In the genomic region with DNA sequence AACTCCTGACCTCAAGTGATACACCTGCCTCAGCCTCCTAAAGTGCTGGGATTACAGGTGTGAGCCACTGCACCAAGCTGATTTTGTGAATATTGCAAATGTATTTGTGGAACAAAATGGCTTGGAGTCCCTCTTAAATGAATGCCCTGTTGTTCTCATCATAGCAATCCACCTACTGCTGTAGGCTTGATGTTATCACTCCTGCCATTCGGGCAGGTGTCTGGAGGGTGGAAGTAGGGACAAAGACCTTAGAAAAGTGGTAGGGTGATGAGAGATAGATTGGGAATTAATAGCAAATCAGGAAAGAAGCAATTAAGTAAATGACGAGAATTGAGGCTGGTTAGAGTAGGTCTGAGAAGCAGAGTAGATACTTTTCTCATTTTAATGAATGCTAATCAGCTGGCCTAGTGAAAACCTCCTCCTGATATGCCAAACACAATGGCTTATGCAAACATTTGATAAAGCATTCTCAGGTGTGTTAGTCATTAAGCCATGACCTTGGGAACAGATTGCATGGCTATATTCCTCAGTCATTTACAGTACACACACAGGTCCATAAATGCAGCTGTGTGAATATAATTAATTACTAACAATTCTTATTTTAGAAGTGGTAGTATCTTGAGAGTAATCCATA, we compare ENCODE assay signal across 14 cellular contexts.
DNase-seq lines count a peak whose midpoint lies in the region; TF ChIP-seq lines count a peak whose summit lies in the region.
"Had no signal": no experiment of that assay in that cellular context is flagged by ENCODE, and none has a peak within 500 bp of the region (broad histone marks: within the 10 kb centered on the region; RNA-seq: fewer than 3 reads in every experiment).

No MANE protein-coding gene starts in this region.

- peak; percentile 29 for DNase-seq in Calu3
- peak; percentile 88 for DNase-seq in NCI-H1105 (lab: John Stamatoyannopoulos, UW)
- peak in 1 of 2 experiments; percentile 91 for DNase-seq in PC-9
- peak; percentile 72 for DNase-seq in kidney tubule cell (ENCODE audit: low spot score)
- no peak for DNase-seq in iPS-NIHi7 (ENCODE audit: extremely low spot score)
- DNase-seq in ACHN = no peak
- no peak for DNase-seq in ovary
- no peak for DNase-seq in NCI-H82 (lab: John Stamatoyannopoulos, UW)
- DNase-seq: activated T-cell treated with anti-CD3 and anti-CD28 coated beads, Interleukin-2, amount 50 U/mL, for 24 hours; anterior cingulate cortex; naive B cell; right lobe of liver; stimulated activated CD4-positive, alpha-beta T cell treated with anti-CD3 and anti-CD28 coated beads, Interleukin-4, amount 100 ng/mL, for 4 hours; stimulated activated naive CD4-positive, alpha-beta T cell treated with Interleukin-2 at 50 U/mL for 16 hours had no signal

- no peak for TF ChIP-seq POLR2A in ovary (IDR thresholded peaks at IDR 0.05)

- H3K4me1 Mint-ChIP-seq in Calu3 (ENCODE audit: low read depth, unreplicated experiment) = peaks cover 35% of the 10 kb centered on the region

- H3K4me3 Mint-ChIP-seq in Calu3 (ENCODE audit: low read depth, unreplicated experiment) = peak overlapping the region; percentile 22
- H3K4me3 Mint-ChIP-seq: activated T-cell treated with anti-CD3 and anti-CD28 coated beads, Interleukin-2, amount 50 U/mL, for 24 hours; naive B cell had no signal

- H3K27me3 Mint-ChIP-seq in Calu3 (ENCODE audit: unreplicated experiment) = no peaks in the 10 kb centered on the region

- H3K4me3 ChIP-seq in PC-9 (no peak overlapping the region), ovary (no peak overlapping the region)
- H3K4me3 ChIP-seq: right lobe of liver had no signal

- H3K27me3 ChIP-seq in PC-9 (ENCODE audit: insufficient read depth, low read depth) (no peaks in the 10 kb centered on the region), ovary (no peaks in the 10 kb centered on the region)
- H3K27me3 ChIP-seq: right lobe of liver had no signal

- no peaks in the 10 kb centered on the region for H4K20me1 ChIP-seq in PC-9 (ENCODE audit: insufficient read depth)

- peak overlapping the region; percentile 51 for H3K27ac Mint-ChIP-seq in Calu3 (ENCODE audit: unreplicated experiment)
- H3K27ac Mint-ChIP-seq: activated T-cell treated with anti-CD3 and anti-CD28 coated beads, Interleukin-2, amount 50 U/mL, for 24 hours had no signal

- intact Hi-C loops in Calu3 (cut with micrococcal nuclease; ENCODE audit: unreplicated experiment) = no loop called here
- intact Hi-C loops in PC-9 (cut with micrococcal nuclease; ENCODE audit: unreplicated experiment) = no loop called here
- intact Hi-C loops in ovary (cut with DNase I) = no loop called here

- H3K36me3 ChIP-seq in PC-9 (ENCODE audit: low read depth) = no peaks in the 10 kb centered on the region
- H3K36me3 ChIP-seq in ovary = no peaks in the 10 kb centered on the region
- H3K36me3 ChIP-seq: right lobe of liver had no signal

- H3K27ac ChIP-seq in PC-9 (peak overlapping the region; percentile 79), ovary (no peak overlapping the region)
- H3K27ac ChIP-seq: right lobe of liver had no signal

- 83 to 92% (median 92%) methylated on average over 2 of the region's 2 CpGs for WGBS in ovary, 3 donors

- no peaks in the 10 kb centered on the region for H3K79me2 ChIP-seq in PC-9 (ENCODE audit: low read depth)

- H3F3A ChIP-seq in PC-9 (ENCODE audit: insufficient read depth, low read depth) = peaks cover 7% of the 10 kb centered on the region

- CTCF ChIA-PET in Calu3 (lab: Charles Lee) = interaction anchor here (1.1 kb wide), 1 partner anchor 194 kb away, joined by 6 read pairs; no protein-coding TSS in a partner anchor
- CTCF ChIA-PET in PC-9 (lab: Charles Lee) = interaction anchor here (0.6 kb wide), 1 partner anchor 106 kb away, joined by 3 read pairs; no protein-coding TSS in a partner anchor

- no peaks in the 10 kb centered on the region for H3K9me2 ChIP-seq in PC-9 (ENCODE audit: insufficient read depth)

- POLR2A ChIA-PET in PC-9 (lab: Charles Lee; ENCODE audit: unreplicated experiment) = interaction anchor here (0.6 kb wide), 1 partner anchor 24 kb away, joined by 3 read pairs; no protein-coding TSS in a partner anchor

- H3K9me3 ChIP-seq in PC-9 (ENCODE audit: insufficient read depth, low read depth) (no peaks in the 10 kb centered on the region), ovary (no peaks in the 10 kb centered on the region)
- H3K9me3 ChIP-seq: right lobe of liver had no signal

- in situ Hi-C loops in ACHN (cut with HindIII; ENCODE audit: low pct_ligation_motif_present, low pct_unique_long_range_greater_than_20kb, low sequenced_read_pairs) = no loop called here

- BruUV-seq in Calu3 (replicated peaks; lab: Mats Ljungman, UMichigan) (no TSS peak), PC-9 (replicated peaks; lab: Mats Ljungman, UMichigan) (no TSS peak)

- TF ChIP-seq CTCF in Calu3 (IDR thresholded peaks at IDR 0.05; ENCODE audit: unreplicated experiment) (no peak), PC-9 (conservative IDR thresholded peaks at IDR 0.05) (no peak), ovary (IDR thresholded peaks at IDR 0.05) (no peak)

- H3K36me3 Mint-ChIP-seq in Calu3 (ENCODE audit: insufficient read depth, unreplicated experiment) = peaks cover 18% of the 10 kb centered on the region
- H3K36me3 Mint-ChIP-seq: naive B cell had no signal

- H3K9me3 Mint-ChIP-seq in Calu3 (ENCODE audit: low read depth, unreplicated experiment) = peaks cover 2% of the 10 kb centered on the region
- H3K9me3 Mint-ChIP-seq: activated T-cell treated with anti-CD3 and anti-CD28 coated beads, Interleukin-2, amount 50 U/mL, for 24 hours; naive B cell had no signal

- peak overlapping the region; percentile 63 for H3K4me2 ChIP-seq in PC-9

- no peak overlapping the region for H2AFZ ChIP-seq in PC-9

- peaks cover 18% of the 10 kb centered on the region for H3K4me1 ChIP-seq in PC-9 (replicated peaks; ENCODE audit: insufficient read depth)
- H3K4me1 ChIP-seq in ovary (ENCODE audit: insufficient read depth) = peaks cover 5% of the 10 kb centered on the region

- TF ChIP-seq EP300 in ovary (IDR thresholded peaks at IDR 0.05) = no peak

Comparison
In these comparisons a context has a peak if more than half of its experiments do, and no peak if none do; other contexts are left out.
1. DNase-seq: peak in Calu3 (single experiment), NCI-H1105 (single experiment) and kidney tubule cell (single experiment); none in iPS-NIHi7 (single experiment), ACHN (single experiment), ovary (0 of 5) and NCI-H82 (single experiment).